9 cellular contexts compared by ENCODE assay signal in the genomic region with DNA sequence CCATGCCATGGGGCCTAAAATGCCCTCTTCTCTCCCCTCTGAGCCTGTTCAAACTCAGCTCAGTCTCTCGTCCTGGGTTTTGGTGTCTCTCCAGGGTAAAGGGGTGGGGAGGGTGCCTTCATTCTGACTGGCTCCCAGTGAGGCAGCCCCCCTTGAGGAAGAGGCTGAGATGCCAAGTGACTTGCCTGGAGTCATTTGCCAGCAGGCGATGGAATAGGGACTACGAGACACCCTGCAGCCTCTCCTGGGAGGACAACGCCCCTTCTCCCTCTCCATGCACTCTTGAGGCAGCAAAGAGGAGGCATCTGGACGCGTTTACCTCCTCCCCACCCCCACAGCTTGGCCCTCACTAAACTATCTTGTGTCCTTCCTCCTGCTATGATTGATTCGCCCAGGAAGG. TPM values are rescaled to one million over a fixed set of nuclear protein-coding genes. Genes with fewer than 3 reads are reported as not detected.
A peak's percentile ranks its signal among the peaks of the same experiment; 100 is the strongest.
DNase-seq lines count a peak whose midpoint lies in the region; ATAC-seq and TF ChIP-seq lines count a peak whose summit lies in the region.
"Had no signal": no experiment of that assay in that cellular context is flagged by ENCODE, and none has a peak within 500 bp of the region (broad histone marks: within the 10 kb centered on the region; RNA-seq: fewer than 3 reads in every experiment).

No MANE protein-coding gene starts in this region.

- TF ChIP-seq CTCF in sigmoid colon (IDR thresholded peaks at IDR 0.05), result no peak

- H3K4me3 ChIP-seq in sigmoid colon, result peak overlapping the region; percentile 71 to 99 (median 84)

- H3K36me3 ChIP-seq in sigmoid colon, result no peaks in the 10 kb centered on the region

- peaks cover 0 to 72% (median 60%) of the 10 kb centered on the region in 4 donors for H3K4me1 ChIP-seq in sigmoid colon

- H3K27ac ChIP-seq in sigmoid colon, result peak overlapping the region; percentile 93 to 98 (median 96)
- H3K27ac ChIP-seq: 22Rv1 had no signal

- intact Hi-C loops in sigmoid colon (cut with DNase I), result no loop called here

- DNase-seq in DMS 273 (lab: John Stamatoyannopoulos, UW; ENCODE audit: unreplicated experiment), result peak; percentile 55
- DNase-seq in DMS 273 treated with DMSO at 0.1 percent for 48 hours (lab: John Stamatoyannopoulos, UW), result no peak
- DNase-seq in NCI-H2171 treated with DMSO at 0.1 percent for 48 hours (lab: John Stamatoyannopoulos, UW), result peak; percentile 71
- peak; percentile 23 for DNase-seq in fibroblast of gingiva (ENCODE audit: low read depth)
- peak; percentile 88 for DNase-seq in sigmoid colon
- no peak for DNase-seq in cerebellar cortex (ENCODE audit: low spot score)
- no peak for DNase-seq in GM19238 (ENCODE audit: insufficient read length, low spot score)

- no peak for TF ChIP-seq EP300 in sigmoid colon (IDR thresholded peaks at IDR 0.05)

- no peaks in the 10 kb centered on the region for H3K9me3 ChIP-seq in sigmoid colon

- WGBS in sigmoid colon, 2 donors, result 39 to 54% methylated on average over 7 of the region's 7 CpGs

- TF ChIP-seq POLR2A in sigmoid colon (IDR thresholded peaks at IDR 0.05), result peak; percentile 53 to 79

- no peak for ATAC-seq in GM19452 (IDR thresholded peaks at IDR 0.05; ENCODE audit: unreplicated experiment)

- H3K27me3 ChIP-seq in sigmoid colon, result no peaks in the 10 kb centered on the region

RNA-seq across cellular contexts. Expression of gene STON1, which starts 0.8 kb away (rescaled TPM):
- 100 to 1,000 TPM; 121 to 218 (median 188) TPM for total RNA-seq in sigmoid colon
- polyA plus RNA-seq in sigmoid colon, result 1 to 10 TPM; 1.8 to 6.1 (median 1.8) TPM

Comparison
In these comparisons a context has a peak if more than half of its experiments do, and no peak if none do; other contexts are left out.
1. DNase-seq: peak in DMS 273 (single experiment), NCI-H2171 treated with DMSO at 0.1 percent for 48 hours (single experiment), fibroblast of gingiva (single experiment) and sigmoid colon (single experiment); none in DMS 273 treated with DMSO at 0.1 percent for 48 hours (single experiment), cerebellar cortex (single experiment) and GM19238 (single experiment).